Comparison of ENCODE assay signal across 9 cellular contexts in the genomic region with DNA sequence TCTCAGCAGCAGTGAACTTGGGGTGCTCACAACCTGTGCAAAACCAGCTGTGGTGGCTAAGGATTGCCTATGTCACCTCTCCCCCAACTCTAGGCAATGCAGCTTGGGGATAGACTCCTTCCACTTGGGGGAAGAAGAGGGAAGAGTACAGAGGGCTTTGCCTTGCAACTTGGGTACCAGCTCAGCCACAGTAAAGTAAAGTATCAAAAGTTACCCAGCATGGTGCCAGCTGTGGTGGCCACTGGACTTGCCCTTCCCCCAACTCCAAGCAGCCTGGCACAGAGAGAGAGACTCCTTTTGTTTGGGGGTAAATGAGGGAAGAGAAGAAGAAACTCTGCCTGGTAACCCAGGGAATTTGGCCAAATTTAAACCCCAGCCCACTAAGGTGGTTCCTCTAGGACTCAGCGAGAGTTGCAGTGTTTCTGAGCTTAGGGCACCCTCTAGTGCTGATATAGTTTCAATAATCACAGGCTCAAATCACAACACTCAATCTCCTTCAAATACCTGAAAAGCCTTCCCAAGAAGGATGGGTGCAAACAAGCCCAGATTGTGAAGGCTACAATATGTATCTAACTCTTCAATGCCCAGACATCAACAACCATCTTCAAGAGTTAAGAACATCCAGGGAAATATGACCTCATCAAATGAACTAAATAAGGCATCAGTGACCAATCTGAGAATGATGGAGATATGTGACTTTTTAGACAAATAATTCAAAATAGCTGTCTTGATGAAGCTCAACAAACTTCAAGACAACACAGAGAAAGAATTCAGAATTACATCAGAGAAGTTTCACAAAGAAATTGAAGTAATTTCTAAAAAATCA. TPM values are rescaled to one million over a fixed set of nuclear protein-coding genes. Genes with fewer than 3 reads are reported as not detected.
A peak's percentile ranks its signal among the peaks of the same experiment; 100 is the strongest.
DNase-seq lines count a peak whose midpoint lies in the region; ATAC-seq and TF ChIP-seq lines count a peak whose summit lies in the region.
"Had no signal": no experiment of that assay in that cellular context is flagged by ENCODE, and none has a peak within 500 bp of the region (broad histone marks: within the 10 kb centered on the region; RNA-seq: fewer than 3 reads in every experiment).

No MANE protein-coding gene starts in this region.

- ATAC-seq in left colon (no peak), HG03457 (IDR thresholded peaks at IDR 0.05; ENCODE audit: unreplicated experiment) (no peak)

- no peaks in the 10 kb centered on the region for H3K9me3 ChIP-seq in Loucy (ENCODE audit: insufficient read depth, low read depth, low read length)
- H3K9me3 ChIP-seq: upper lobe of left lung had no signal

- no peaks in the 10 kb centered on the region for H3K36me3 ChIP-seq in Loucy (ENCODE audit: insufficient read depth, low read length)
- H3K36me3 ChIP-seq: upper lobe of left lung had no signal

- H2AFZ ChIP-seq in Loucy (ENCODE audit: low read length), result no peak overlapping the region

- H3K4me1 ChIP-seq in Loucy (ENCODE audit: insufficient read depth, low read length, poor library complexity, severe bottlenecking), result no peaks in the 10 kb centered on the region
- H3K4me1 ChIP-seq: upper lobe of left lung had no signal

- no peaks in the 10 kb centered on the region for H3K9me2 ChIP-seq in Loucy (replicated peaks; ENCODE audit: low read depth, low read length)

- DNase-seq in Daoy (ENCODE audit: low read depth) (peak; percentile 14), astrocyte of the hippocampus (ENCODE audit: low read depth, low spot score) (peak; percentile 20), medulla oblongata (ENCODE audit: extremely low spot score) (peak; percentile 32), left colon (no peak), germinal center (ENCODE audit: low spot score) (no peak), activated gamma-delta T cell (lab: John Stamatoyannopoulos, UW) (no peak)
- DNase-seq: upper lobe of left lung had no signal

- no peak overlapping the region for H3K4me2 ChIP-seq in Loucy (ENCODE audit: low read depth, low read length, poor library complexity, severe bottlenecking)

- H3K27me3 ChIP-seq in Loucy (ENCODE audit: insufficient read depth, low read length, poor library complexity, severe bottlenecking), result no peaks in the 10 kb centered on the region

- no peaks in the 10 kb centered on the region for H3K79me2 ChIP-seq in Loucy (ENCODE audit: insufficient read depth, low read length)

- no peaks in the 10 kb centered on the region for H4K20me1 ChIP-seq in Loucy (ENCODE audit: insufficient read depth, low read length, poor library complexity, severe bottlenecking)

- peak; percentile 64 for TF ChIP-seq CTCF in Loucy (conservative IDR thresholded peaks at IDR 0.05; ENCODE audit: low read length)

- no peak overlapping the region for H3K9ac ChIP-seq in Loucy (ENCODE audit: low read depth, low read length, poor library complexity, severe bottlenecking)

- intact Hi-C loops in left colon (cut with DNase I, micrococcal nuclease), result no loop called here

- no peaks in the 10 kb centered on the region for H3F3A ChIP-seq in Loucy (ENCODE audit: low read depth)

- no peak overlapping the region for H3K4me3 ChIP-seq in Loucy (ENCODE audit: low read length, poor library complexity, severe bottlenecking)
- H3K4me3 ChIP-seq: upper lobe of left lung had no signal

RNA-seq across cellular contexts. Expression of a gene that starts 7.6 kb away (rescaled TPM):
- not detected in 2 replicates for total RNA-seq in Daoy (2014; rRNA removed; shearing (Covaris generic))
- not detected for total RNA-seq in left colon
- total RNA-seq: upper lobe of left lung had no signal

RNA-seq across cellular contexts. Expression of a gene that starts 30.0 kb away (rescaled TPM):
- total RNA-seq in Daoy (2014; rRNA removed; shearing (Covaris generic)), result not detected in 2 replicates
- not detected for total RNA-seq in left colon
- total RNA-seq: upper lobe of left lung had no signal

RNA-seq across cellular contexts. Expression of a gene that starts 38.0 kb away (rescaled TPM):
- not detected in 2 replicates for total RNA-seq in Daoy (2014; rRNA removed; shearing (Covaris generic))
- total RNA-seq in left colon, result not detected
- total RNA-seq: upper lobe of left lung had no signal

Comparison
In these comparisons a context has a peak if more than half of its experiments do, and no peak if none do; other contexts are left out.
1. DNase-seq: peak in Daoy (single experiment), astrocyte of the hippocampus (single experiment) and medulla oblongata (single experiment); none in left colon (0 of 2), germinal center (single experiment) and activated gamma-delta T cell (single experiment).